Comparison of ENCODE assay signal across 8 cellular contexts in genomic region chr10:115093286-115093775, GRCh38. TPM values are rescaled to one million over a fixed set of nuclear protein-coding genes. Genes with fewer than 3 reads are reported as not detected.
A peak's percentile ranks its signal among the peaks of the same experiment; 100 is the strongest.
DNase-seq lines count a peak whose midpoint lies in the region; ATAC-seq and TF ChIP-seq lines count a peak whose summit lies in the region.

A gene with protein sequence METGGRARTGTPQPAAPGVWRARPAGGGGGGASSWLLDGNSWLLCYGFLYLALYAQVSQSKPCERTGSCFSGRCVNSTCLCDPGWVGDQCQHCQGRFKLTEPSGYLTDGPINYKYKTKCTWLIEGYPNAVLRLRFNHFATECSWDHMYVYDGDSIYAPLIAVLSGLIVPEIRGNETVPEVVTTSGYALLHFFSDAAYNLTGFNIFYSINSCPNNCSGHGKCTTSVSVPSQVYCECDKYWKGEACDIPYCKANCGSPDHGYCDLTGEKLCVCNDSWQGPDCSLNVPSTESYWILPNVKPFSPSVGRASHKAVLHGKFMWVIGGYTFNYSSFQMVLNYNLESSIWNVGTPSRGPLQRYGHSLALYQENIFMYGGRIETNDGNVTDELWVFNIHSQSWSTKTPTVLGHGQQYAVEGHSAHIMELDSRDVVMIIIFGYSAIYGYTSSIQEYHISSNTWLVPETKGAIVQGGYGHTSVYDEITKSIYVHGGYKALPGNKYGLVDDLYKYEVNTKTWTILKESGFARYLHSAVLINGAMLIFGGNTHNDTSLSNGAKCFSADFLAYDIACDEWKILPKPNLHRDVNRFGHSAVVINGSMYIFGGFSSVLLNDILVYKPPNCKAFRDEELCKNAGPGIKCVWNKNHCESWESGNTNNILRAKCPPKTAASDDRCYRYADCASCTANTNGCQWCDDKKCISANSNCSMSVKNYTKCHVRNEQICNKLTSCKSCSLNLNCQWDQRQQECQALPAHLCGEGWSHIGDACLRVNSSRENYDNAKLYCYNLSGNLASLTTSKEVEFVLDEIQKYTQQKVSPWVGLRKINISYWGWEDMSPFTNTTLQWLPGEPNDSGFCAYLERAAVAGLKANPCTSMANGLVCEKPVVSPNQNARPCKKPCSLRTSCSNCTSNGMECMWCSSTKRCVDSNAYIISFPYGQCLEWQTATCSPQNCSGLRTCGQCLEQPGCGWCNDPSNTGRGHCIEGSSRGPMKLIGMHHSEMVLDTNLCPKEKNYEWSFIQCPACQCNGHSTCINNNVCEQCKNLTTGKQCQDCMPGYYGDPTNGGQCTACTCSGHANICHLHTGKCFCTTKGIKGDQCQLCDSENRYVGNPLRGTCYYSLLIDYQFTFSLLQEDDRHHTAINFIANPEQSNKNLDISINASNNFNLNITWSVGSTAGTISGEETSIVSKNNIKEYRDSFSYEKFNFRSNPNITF (N-terminal part only) (plus strand): TSS chr10:115093365. CDS start chr10:115093751, 386 bp downstream.

- no peaks in the 10 kb centered on the region for H3K36me3 Mint-ChIP-seq in brain

- no peaks in the 10 kb centered on the region for H3K9me3 ChIP-seq in smooth muscle cell (replicated peaks; ENCODE audit: low read depth)

- H3K27ac Mint-ChIP-seq in brain = peak within 1 kb of the TSS; percentile 98 to 99 (median 98)

- in situ Hi-C loops in ACHN (cut with HindIII; ENCODE audit: low pct_ligation_motif_present, low pct_unique_long_range_greater_than_20kb, low sequenced_read_pairs) = no loop called here

- H3K27me3 Mint-ChIP-seq in brain = peaks cover 16% of the 10 kb centered on the region

- WGBS in smooth muscle cell (ENCODE audit: low lambda C conversion rate) = under 1% methylated on average over 65 of the region's 70 CpGs

- peaks cover 6% of the 10 kb centered on the region for H3K27me3 ChIP-seq in smooth muscle cell (ENCODE audit: low read depth)

- TF ChIP-seq CTCF in brain (conservative IDR thresholded peaks at IDR 0.05) (no peak), smooth muscle cell (IDR thresholded peaks at IDR 0.05; ENCODE audit: borderline replicate concordance, insufficient read depth, poor library complexity, severe bottlenecking) (no peak)

- H2AFZ ChIP-seq in smooth muscle cell (ENCODE audit: low read depth) = peak within 1 kb of the TSS; percentile 98

- H3K27ac ChIP-seq in smooth muscle cell (ENCODE audit: low read depth) = peak within 1 kb of the TSS; percentile 44

- H3K4me3 Mint-ChIP-seq in brain = peak within 1 kb of the TSS; percentile 90 to 96 (median 95)

- H3K4me1 Mint-ChIP-seq in brain = peaks cover 55% of the 10 kb centered on the region

- H3K9ac ChIP-seq in smooth muscle cell (ENCODE audit: low read depth) = peak within 1 kb of the TSS; percentile 78

- H4K20me1 ChIP-seq in smooth muscle cell (ENCODE audit: low read depth) = no peaks in the 10 kb centered on the region

- peaks cover 5 to 8% (median 8%) of the 10 kb centered on the region in 5 experiments for H3K9me3 Mint-ChIP-seq in brain

- DNase-seq in ACHN (peak; percentile 77), NCI-H2227 treated with DMSO at 0.1 percent for 48 hours (lab: John Stamatoyannopoulos, UW) (peak; percentile 44), iPS-NIHi7 (ENCODE audit: extremely low spot score) (peak; percentile 55), smooth muscle cell (lab: John Stamatoyannopoulos, UW; ENCODE audit: unreplicated experiment) (peak; percentile 53), NCI-H187 treated with DMSO at 0.1 percent for 48 hours (lab: John Stamatoyannopoulos, UW) (no peak)

- no peaks in the 10 kb centered on the region for H3K36me3 ChIP-seq in smooth muscle cell (ENCODE audit: low read depth)

- H3K4me2 ChIP-seq in smooth muscle cell = peak within 1 kb of the TSS; percentile 92

- ATAC-seq in GM18502 (IDR thresholded peaks at IDR 0.05; ENCODE audit: poor library complexity, unreplicated experiment) = peak; percentile 79
- ATAC-seq in HG02852 (IDR thresholded peaks at IDR 0.05; ENCODE audit: unreplicated experiment) = peak; percentile 71

- H3F3A ChIP-seq in smooth muscle cell (ENCODE audit: low read depth) = peaks cover 6% of the 10 kb centered on the region

- H3K4me3 ChIP-seq in smooth muscle cell = peak within 1 kb of the TSS; percentile 76

- no peaks in the 10 kb centered on the region for H3K79me2 ChIP-seq in smooth muscle cell (ENCODE audit: low read depth)

- H3K4me1 ChIP-seq in smooth muscle cell (ENCODE audit: low read depth) = peaks cover 9% of the 10 kb centered on the region

RNA-seq across cellular contexts. Expression of the gene that starts here (rescaled TPM):
- polyA plus RNA-seq in brain (ENCODE audit: insufficient read depth, low read depth, low replicate concordance) = 3.9 TPM
- total RNA-seq in smooth muscle cell = 14.9 and 21.4 TPM in 2 replicates
- polyA plus RNA-seq in smooth muscle cell = 2.7 and 3.3 TPM in 2 replicates
